Comparison of ENCODE assay signal across 13 cellular contexts in the genomic region with DNA sequence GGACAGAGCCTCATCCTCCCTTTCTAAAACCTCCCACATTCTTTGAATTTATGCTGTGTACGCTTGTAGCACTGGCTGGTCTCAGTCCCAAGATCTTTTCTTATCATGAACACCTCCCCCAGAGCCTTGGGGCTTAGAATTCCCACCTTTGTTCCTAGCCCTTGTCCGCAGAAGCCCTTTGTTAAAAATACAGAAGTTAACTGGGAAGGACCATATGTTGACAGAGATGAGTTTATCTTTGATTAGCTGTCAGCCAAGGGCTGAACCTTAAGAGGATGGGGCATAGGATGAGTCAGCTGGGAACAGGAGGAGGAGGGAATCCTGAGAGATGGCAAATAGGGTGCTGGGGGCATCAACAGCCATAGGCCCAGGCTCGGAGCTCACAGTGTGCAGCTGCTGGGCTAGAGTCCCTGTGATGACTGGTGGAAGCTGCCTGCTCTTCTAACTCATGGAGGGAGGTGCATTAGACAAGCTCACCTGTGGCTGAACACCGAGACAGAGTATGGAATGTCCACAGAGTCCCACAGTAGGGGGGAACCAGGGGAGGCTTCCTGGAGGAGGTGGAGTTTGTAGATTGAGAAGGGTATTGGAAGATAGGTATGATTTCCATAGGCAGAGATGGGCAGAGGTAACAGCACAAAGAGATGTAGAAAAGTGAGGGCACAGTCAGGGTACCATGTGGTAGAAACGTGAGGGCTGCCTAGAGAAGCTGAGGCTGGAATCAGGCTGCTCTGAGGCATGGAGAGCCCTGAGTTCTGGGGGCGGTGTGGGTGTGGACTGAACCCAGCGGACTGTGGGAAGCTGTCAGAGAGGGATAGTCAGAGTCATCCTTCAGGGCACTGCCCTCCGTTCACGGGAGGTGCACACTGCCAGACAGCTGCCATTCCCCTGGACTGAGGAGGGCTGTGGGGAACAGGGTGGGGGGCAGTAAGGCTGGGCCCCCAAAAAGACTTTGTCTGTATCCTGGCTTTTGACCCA. TPM values are rescaled to one million over a fixed set of nuclear protein-coding genes. Genes with fewer than 3 reads are reported as not detected.
A peak's percentile ranks its signal among the peaks of the same experiment; 100 is the strongest.
DNase-seq lines count a peak whose midpoint lies in the region; ATAC-seq and TF ChIP-seq lines count a peak whose summit lies in the region.
"Had no signal": no experiment of that assay in that cellular context is flagged by ENCODE, and none has a peak within 500 bp of the region (broad histone marks: within the 10 kb centered on the region; RNA-seq: fewer than 3 reads in every experiment).

No MANE protein-coding gene starts in this region.

- intact Hi-C loops in left ventricle myocardium inferior (cut with micrococcal nuclease) (no loop called here), Right ventricle myocardium superior (cut with DNase I) (no loop called here), upper lobe of right lung (cut with DNase I) (no loop called here)
- intact Hi-C loops in activated T-helper 1 cell treated with anti-CD3 and anti-CD28 coated beads, Interleukin-12 subunit alpha, Interleukin-12 subunit beta, Interleukin-2, Interleukin-4 antibody, amounts not matched to agents 30 ng/mL and 10 ng/mL and 1 ng/mL, durations not matched to agents 14 hours and 24 hours and 36 hours (cut with micrococcal nuclease) = no loop called here

- H3K36me3 Mint-ChIP-seq in activated T-helper 1 cell treated with anti-CD3 and anti-CD28 coated beads, Interleukin-12 subunit alpha, Interleukin-12 subunit beta, Interleukin-2, Interleukin-4 antibody, amounts not matched to agents 30 ng/mL and 10 ng/mL and 1 ng/mL, durations not matched to agents 14 hours and 24 hours and 36 hours (ENCODE audit: low read depth) = peaks cover 44% of the 10 kb centered on the region
- H3K36me3 Mint-ChIP-seq in stimulated activated naive B cell treated with anti-CD40 and anti-IgM and Interleukin-4, amounts not matched to agents 10 μg/mL and 1 μg/mL and 100 μg/mL, for 72 hours = no peaks in the 10 kb centered on the region

- no peaks in the 10 kb centered on the region for H3K9me3 Mint-ChIP-seq in activated T-helper 1 cell treated with anti-CD3 and anti-CD28 coated beads, Interleukin-12 subunit alpha, Interleukin-12 subunit beta, Interleukin-2, Interleukin-4 antibody, amounts not matched to agents 30 ng/mL and 10 ng/mL and 1 ng/mL, durations not matched to agents 14 hours and 24 hours and 36 hours
- H3K9me3 Mint-ChIP-seq in stimulated activated naive B cell treated with anti-CD40 and anti-IgM and Interleukin-4, amounts not matched to agents 10 μg/mL and 1 μg/mL and 100 μg/mL, for 72 hours = no peaks in the 10 kb centered on the region

- H3K4me1 Mint-ChIP-seq in activated T-helper 1 cell treated with anti-CD3 and anti-CD28 coated beads, Interleukin-12 subunit alpha, Interleukin-12 subunit beta, Interleukin-2, Interleukin-4 antibody, amounts not matched to agents 30 ng/mL and 10 ng/mL and 1 ng/mL, durations not matched to agents 14 hours and 24 hours and 36 hours (ENCODE audit: low read depth) = peaks cover 83% of the 10 kb centered on the region
- peaks cover 4 to 7% of the 10 kb centered on the region in 2 donors for H3K4me1 Mint-ChIP-seq in stimulated activated naive B cell treated with anti-CD40 and anti-IgM and Interleukin-4, amounts not matched to agents 10 μg/mL and 1 μg/mL and 100 μg/mL, for 72 hours

- H3K27me3 ChIP-seq in left ventricle myocardium inferior (ENCODE audit: low read depth) (no peaks in the 10 kb centered on the region), upper lobe of right lung (no peaks in the 10 kb centered on the region)
- H3K27me3 ChIP-seq: spleen had no signal

- H3K36me3 ChIP-seq in left ventricle myocardium inferior = no peaks in the 10 kb centered on the region
- no peaks in the 10 kb centered on the region for H3K36me3 ChIP-seq in upper lobe of right lung
- H3K36me3 ChIP-seq: spleen had no signal

- H3K27me3 Mint-ChIP-seq in activated T-helper 1 cell treated with anti-CD3 and anti-CD28 coated beads, Interleukin-12 subunit alpha, Interleukin-12 subunit beta, Interleukin-2, Interleukin-4 antibody, amounts not matched to agents 30 ng/mL and 10 ng/mL and 1 ng/mL, durations not matched to agents 14 hours and 24 hours and 36 hours (ENCODE audit: insufficient read depth) = no peaks in the 10 kb centered on the region
- H3K27me3 Mint-ChIP-seq in stimulated activated naive B cell treated with anti-CD40 and anti-IgM and Interleukin-4, amounts not matched to agents 10 μg/mL and 1 μg/mL and 100 μg/mL, for 72 hours = peaks cover 11 to 28% of the 10 kb centered on the region in 2 donors

- no peak for DNase-seq in left ventricle myocardium inferior
- DNase-seq in Right ventricle myocardium superior = no peak
- DNase-seq in activated T-helper 1 cell treated with anti-CD3 and anti-CD28 coated beads, Interleukin-12 subunit alpha, Interleukin-12 subunit beta, Interleukin-2, Interleukin-4 antibody, amounts not matched to agents 30 ng/mL and 10 ng/mL and 1 ng/mL, durations not matched to agents 14 hours and 24 hours and 36 hours (ENCODE audit: low spot score) = no peak
- peak; percentile 87 for DNase-seq in kidney glomerular epithelial cell (lab: John Stamatoyannopoulos, UW)
- no peak for DNase-seq in upper lobe of right lung
- DNase-seq in stimulated activated naive B cell treated with anti-CD40 and anti-IgM and Interleukin-4, amounts not matched to agents 10 μg/mL and 1 μg/mL and 100 μg/mL, for 72 hours = no peak
- no peak for DNase-seq in HCEC 1CT
- DNase-seq: AML-193, cerebellar nuclear complex, head of caudate nucleus, NCI-H2029 treated with DMSO at 0.1 percent for 48 hours, spleen had no signal

- peak overlapping the region; percentile 78 for H3K27ac Mint-ChIP-seq in activated T-helper 1 cell treated with anti-CD3 and anti-CD28 coated beads, Interleukin-12 subunit alpha, Interleukin-12 subunit beta, Interleukin-2, Interleukin-4 antibody, amounts not matched to agents 30 ng/mL and 10 ng/mL and 1 ng/mL, durations not matched to agents 14 hours and 24 hours and 36 hours
- H3K27ac Mint-ChIP-seq in stimulated activated naive B cell treated with anti-CD40 and anti-IgM and Interleukin-4, amounts not matched to agents 10 μg/mL and 1 μg/mL and 100 μg/mL, for 72 hours = no peak overlapping the region

- H3K9me3 ChIP-seq in left ventricle myocardium inferior (replicated peaks) (no peaks in the 10 kb centered on the region), upper lobe of right lung (no peaks in the 10 kb centered on the region)
- H3K9me3 ChIP-seq: spleen had no signal

- H3K4me3 ChIP-seq in left ventricle myocardium inferior (no peak overlapping the region), upper lobe of right lung (no peak overlapping the region)
- H3K4me3 ChIP-seq: spleen had no signal

- ATAC-seq in Right ventricle myocardium superior (ENCODE audit: poor library complexity) = no peak
- ATAC-seq in upper lobe of right lung = peak; percentile 4
- ATAC-seq in stimulated activated naive B cell treated with anti-CD40 and anti-IgM and Interleukin-4, amounts not matched to agents 10 μg/mL and 1 μg/mL and 100 μg/mL, for 72 hours (replicated peaks) = no peak
- no peak for ATAC-seq in GM21619 (IDR thresholded peaks at IDR 0.05; ENCODE audit: unreplicated experiment)

- peak overlapping the region; percentile 53 for H3K27ac ChIP-seq in left ventricle myocardium inferior (replicated peaks)
- no peak overlapping the region for H3K27ac ChIP-seq in upper lobe of right lung
- H3K27ac ChIP-seq: spleen had no signal

- H3K4me3 Mint-ChIP-seq in activated T-helper 1 cell treated with anti-CD3 and anti-CD28 coated beads, Interleukin-12 subunit alpha, Interleukin-12 subunit beta, Interleukin-2, Interleukin-4 antibody, amounts not matched to agents 30 ng/mL and 10 ng/mL and 1 ng/mL, durations not matched to agents 14 hours and 24 hours and 36 hours = peak overlapping the region; percentile 42
- H3K4me3 Mint-ChIP-seq in stimulated activated naive B cell treated with anti-CD40 and anti-IgM and Interleukin-4, amounts not matched to agents 10 μg/mL and 1 μg/mL and 100 μg/mL, for 72 hours = no peak overlapping the region

- no peak for TF ChIP-seq CTCF in left ventricle myocardium inferior (IDR thresholded peaks at IDR 0.05; ENCODE audit: borderline replicate concordance)
- no peak for TF ChIP-seq CTCF in upper lobe of right lung (IDR thresholded peaks at IDR 0.05)

- H3K4me1 ChIP-seq in left ventricle myocardium inferior (peaks cover 90% of the 10 kb centered on the region), upper lobe of right lung (peaks cover 57% of the 10 kb centered on the region)

RNA-seq across cellular contexts. Expression of gene MICAL2, which starts 9.9 kb away (rescaled TPM):
- total RNA-seq in left ventricle myocardium inferior (85.0 TPM), Right ventricle myocardium superior (34.8 TPM), upper lobe of right lung (197 TPM)
- 595 and 619 TPM in 2 replicates for total RNA-seq in activated T-helper 1 cell treated with anti-CD3 and anti-CD28 coated beads, Interleukin-12 subunit alpha, Interleukin-12 subunit beta, Interleukin-2, Interleukin-4 antibody, amounts not matched to agents 30 ng/mL and 10 ng/mL and 1 ng/mL, durations not matched to agents 14 hours and 24 hours and 36 hours
